21 cellular contexts compared by ENCODE assay signal in the genomic region with DNA sequence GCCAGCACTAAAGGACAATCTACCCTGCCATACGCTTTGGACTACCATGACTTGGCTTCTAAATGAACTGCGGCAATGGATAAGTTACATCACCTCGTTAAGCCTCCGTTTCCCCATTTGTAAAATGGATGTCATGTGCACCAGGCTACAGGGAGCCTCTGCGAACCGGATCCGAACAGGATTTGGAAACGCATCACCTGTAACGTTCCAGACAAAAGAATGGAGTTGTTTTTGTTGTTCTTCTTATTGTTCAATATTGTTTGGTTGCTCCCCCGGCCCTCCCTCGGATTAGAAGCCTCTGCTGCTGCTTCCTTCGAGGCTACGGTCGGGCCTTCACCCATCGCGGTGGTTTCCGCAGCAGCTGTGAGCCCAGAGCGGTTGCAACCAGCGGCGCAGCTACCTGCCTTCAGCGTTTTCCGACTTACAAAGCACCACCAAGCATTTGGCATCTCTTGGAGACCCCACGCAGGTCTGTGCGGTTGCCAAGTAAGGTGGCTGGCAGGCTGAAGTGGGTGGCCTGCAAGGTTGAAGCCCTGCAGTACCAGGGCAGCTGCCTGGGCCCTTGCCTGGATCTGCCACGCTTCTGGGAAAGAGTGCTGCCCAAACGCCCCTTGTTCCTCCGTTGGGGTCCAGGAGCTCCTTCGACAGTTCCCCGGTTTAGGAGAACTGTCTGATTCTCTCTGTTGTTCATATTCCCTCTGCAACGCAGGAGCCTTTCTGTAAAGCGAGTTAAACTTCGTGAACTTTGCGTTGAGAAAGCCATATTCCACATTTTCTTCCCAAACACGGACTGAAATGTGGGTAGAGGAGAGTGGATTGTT. TPM values are rescaled to one million over a fixed set of nuclear protein-coding genes. Genes with fewer than 3 reads are reported as not detected.
DNase-seq lines count a peak whose midpoint lies in the region; FAIRE-seq and TF ChIP-seq lines count a peak whose summit lies in the region.
"Had no signal": no experiment of that assay in that cellular context is flagged by ENCODE, and none has a peak within 500 bp of the region (broad histone marks: within the 10 kb centered on the region; RNA-seq: fewer than 3 reads in every experiment).

No MANE protein-coding gene starts in this region.

- H3K4me1 ChIP-seq in small intestine (ENCODE audit: control insufficient read depth in 2 of 2, insufficient read depth in 1 of 2, low read depth in 1 of 2, low read length in 1 of 2) = no peaks in the 10 kb centered on the region

- no peaks in the 10 kb centered on the region for H3K79me2 ChIP-seq in neural cell (replicated peaks; ENCODE audit: insufficient read depth, low read length)

- TF ChIP-seq CTCF in neural cell (IDR thresholded peaks at IDR 0.05; ENCODE audit: poor library complexity, severe bottlenecking) = no peak

- peaks cover 7% of the 10 kb centered on the region for H3K9me3 Mint-ChIP-seq in T-helper 2 cell treated with Interferon-gamma antibody and Interleukin-4, amounts not matched to agents 5 μg/mL and 100 μg/mL, for 36 hours

- WGBS in small intestine, 3 donors = 17 to 27% (median 21%) methylated on average over 34 of the region's 34 CpGs

- no peak overlapping the region for H3K4me3 ChIP-seq in neural cell (ENCODE audit: low read length)
- H3K4me3 ChIP-seq in small intestine (ENCODE audit: low read depth in 1 of 2, low read length in 2 of 2) = no peak overlapping the region
- H3K4me3 ChIP-seq: GM12878, heart left ventricle, skin epidermis, suprapubic skin had no signal

- DNase-seq in AG20443 (ENCODE audit: low spot score) (peak; percentile 7), GF-D8 (lab: John Stamatoyannopoulos, UW) (peak; percentile 44), small intestine (no peak), DMS114 treated with DMSO at 0.1 percent for 48 hours (lab: John Stamatoyannopoulos, UW; ENCODE audit: unreplicated experiment) (no peak), SHP77 treated with DMSO at 0.1 percent for 48 hours (lab: John Stamatoyannopoulos, UW) (no peak)
- no peak for DNase-seq in T-helper 2 cell treated with Interferon-gamma antibody and Interleukin-4, amounts not matched to agents 5 μg/mL and 100 μg/mL, for 36 hours (ENCODE audit: low spot score)
- DNase-seq: aorta; heart left ventricle; MM.1S; naive thymus-derived CD8-positive, alpha-beta T cell; NCI-H1930; NCI-H446 treated with DMSO at 0.1 percent for 48 hours; stimulated activated CD4-positive, alpha-beta T cell treated with anti-CD3 and anti-CD28 coated beads, Interleukin-4, amount 100 ng/mL, for 24 hours; T-cell had no signal

- no peak overlapping the region for H3K4me2 ChIP-seq in neural cell (ENCODE audit: low read length)
- H3K4me2 ChIP-seq: BLaER1 treated with 17β-estradiol and CSF1 and Interleukin-3, amounts not matched to agents 10 nM and 100 nM had no signal

- no peak overlapping the region for H3K4me3 Mint-ChIP-seq in T-helper 2 cell treated with Interferon-gamma antibody and Interleukin-4, amounts not matched to agents 5 μg/mL and 100 μg/mL, for 36 hours

- no peaks in the 10 kb centered on the region for H3K36me3 ChIP-seq in neural cell (ENCODE audit: insufficient read depth, low read length)
- no peaks in the 10 kb centered on the region for H3K36me3 ChIP-seq in small intestine (ENCODE audit: control insufficient read depth in 2 of 2, insufficient read depth in 2 of 2, low read length in 2 of 2)
- H3K36me3 ChIP-seq: BLaER1 treated with 17β-estradiol and CSF1 and Interleukin-3, amounts not matched to agents 10 nM and 100 nM; heart left ventricle; suprapubic skin had no signal

- H3K27me3 ChIP-seq in neural cell (ENCODE audit: insufficient read depth, low read depth, low read length) (peaks cover 99% of the 10 kb centered on the region), small intestine (ENCODE audit: control insufficient read depth in 2 of 2, insufficient read depth in 2 of 2, low read length in 2 of 2) (peaks cover 17 to 76% of the 10 kb centered on the region in 2 donors)

- H3K9me2 ChIP-seq in neural cell (ENCODE audit: insufficient read depth, low read length) = no peaks in the 10 kb centered on the region

- H3K36me3 Mint-ChIP-seq in T-helper 2 cell treated with Interferon-gamma antibody and Interleukin-4, amounts not matched to agents 5 μg/mL and 100 μg/mL, for 36 hours (ENCODE audit: low read depth) = no peaks in the 10 kb centered on the region

- H3F3A ChIP-seq in neural cell (ENCODE audit: insufficient read depth, low read length, poor library complexity, severe bottlenecking) = no peaks in the 10 kb centered on the region

- H3K9me3 ChIP-seq in neural cell (ENCODE audit: low read length) = peaks cover 17% of the 10 kb centered on the region
- H3K9me3 ChIP-seq in small intestine (ENCODE audit: control insufficient read depth, low read depth) = no peaks in the 10 kb centered on the region
- H3K9me3 ChIP-seq: heart left ventricle, suprapubic skin had no signal

- no peak for FAIRE-seq in small intestine (lab: Jason Lieb, UNC)
- FAIRE-seq: D721Med, GM12878, keratinocyte had no signal

- H2AFZ ChIP-seq in neural cell (ENCODE audit: low read depth, low read length) = no peak overlapping the region

- peaks cover 97% of the 10 kb centered on the region for H3K27me3 Mint-ChIP-seq in T-helper 2 cell treated with Interferon-gamma antibody and Interleukin-4, amounts not matched to agents 5 μg/mL and 100 μg/mL, for 36 hours (ENCODE audit: low read depth)

- H3K4me1 Mint-ChIP-seq in T-helper 2 cell treated with Interferon-gamma antibody and Interleukin-4, amounts not matched to agents 5 μg/mL and 100 μg/mL, for 36 hours (ENCODE audit: low read depth) = peaks cover 12% of the 10 kb centered on the region

- peak overlapping the region; percentile 26 for H3K27ac Mint-ChIP-seq in T-helper 2 cell treated with Interferon-gamma antibody and Interleukin-4, amounts not matched to agents 5 μg/mL and 100 μg/mL, for 36 hours

- no peaks in the 10 kb centered on the region for H4K20me1 ChIP-seq in neural cell (ENCODE audit: insufficient read depth)

- H3K27ac ChIP-seq in neural cell (ENCODE audit: low read length) (no peak overlapping the region), small intestine (ENCODE audit: low read depth in 1 of 2, low read length in 1 of 2) (no peak overlapping the region)
- H3K27ac ChIP-seq: BLaER1 treated with 17β-estradiol and CSF1 and Interleukin-3, amounts not matched to agents 10 nM and 100 nM; heart left ventricle; skin epidermis; suprapubic skin had no signal

- no peak overlapping the region for H3K9ac ChIP-seq in neural cell (ENCODE audit: low read length)
- H3K9ac ChIP-seq: BLaER1 treated with 17β-estradiol and CSF1 and Interleukin-3, amounts not matched to agents 10 nM and 100 nM had no signal

- no peak for TF ChIP-seq RAD21 in neural cell (conservative IDR thresholded peaks at IDR 0.05)

- TF ChIP-seq EP300 in neural cell (conservative IDR thresholded peaks at IDR 0.05; ENCODE audit: poor library complexity, severe bottlenecking) = no peak

TF ChIP-seq in neural cell, 6 proteins besides CTCF, POLR2A, EP300 and RAD21:
- TF ChIP-seq POLR2AphosphoS5 (IDR thresholded peaks at IDR 0.05) = no peak
- TF ChIP-seq TAF1 (IDR thresholded peaks at IDR 0.05; ENCODE audit: low read depth) = no peak
- no peak for TF ChIP-seq MXI1 (conservative IDR thresholded peaks at IDR 0.05; ENCODE audit: poor library complexity, severe bottlenecking)
- TF ChIP-seq EZH2 (IDR thresholded peaks at IDR 0.05; ENCODE audit: borderline replicate concordance, insufficient read depth, low read length, poor library complexity, severe bottlenecking) = peak; percentile 51

RNA-seq across cellular contexts. Expression of a gene that starts 7.1 kb away (rescaled TPM):
- not detected in 2 replicates for polyA plus RNA-seq in neural cell
- not detected in 2 replicates for polyA minus RNA-seq in neural cell
- polyA plus RNA-seq in small intestine = under 1 TPM in 1 of 3 donors, not detected in 2; 0.24 TPM
- polyA plus RNA-seq: aorta; GM12878; heart left ventricle; naive thymus-derived CD8-positive, alpha-beta T cell had no signal

RNA-seq across cellular contexts. Expression of a gene that starts 53.1 kb away (rescaled TPM):
- 60.5 and 60.7 TPM in 2 replicates for polyA plus RNA-seq in neural cell
- polyA minus RNA-seq in neural cell = 42.4 and 44.7 TPM in 2 replicates
- 10 to 100 TPM in 1 of 3 donors, 1 to 10 TPM in 2; 7.4 to 13.6 (median 8.4) TPM for polyA plus RNA-seq in small intestine

Comparison
In these comparisons a context has a peak if more than half of its experiments do, and no peak if none do; other contexts are left out.
1. DNase-seq: peak in AG20443 (single experiment) and GF-D8 (single experiment); none in T-helper 2 cell treated with Interferon-gamma antibody and Interleukin-4, amounts not matched to agents 5 μg/mL and 100 μg/mL, for 36 hours (single experiment), small intestine (single experiment), DMS114 treated with DMSO at 0.1 percent for 48 hours (single experiment) and SHP77 treated with DMSO at 0.1 percent for 48 hours (single experiment).